In the genomic region with DNA sequence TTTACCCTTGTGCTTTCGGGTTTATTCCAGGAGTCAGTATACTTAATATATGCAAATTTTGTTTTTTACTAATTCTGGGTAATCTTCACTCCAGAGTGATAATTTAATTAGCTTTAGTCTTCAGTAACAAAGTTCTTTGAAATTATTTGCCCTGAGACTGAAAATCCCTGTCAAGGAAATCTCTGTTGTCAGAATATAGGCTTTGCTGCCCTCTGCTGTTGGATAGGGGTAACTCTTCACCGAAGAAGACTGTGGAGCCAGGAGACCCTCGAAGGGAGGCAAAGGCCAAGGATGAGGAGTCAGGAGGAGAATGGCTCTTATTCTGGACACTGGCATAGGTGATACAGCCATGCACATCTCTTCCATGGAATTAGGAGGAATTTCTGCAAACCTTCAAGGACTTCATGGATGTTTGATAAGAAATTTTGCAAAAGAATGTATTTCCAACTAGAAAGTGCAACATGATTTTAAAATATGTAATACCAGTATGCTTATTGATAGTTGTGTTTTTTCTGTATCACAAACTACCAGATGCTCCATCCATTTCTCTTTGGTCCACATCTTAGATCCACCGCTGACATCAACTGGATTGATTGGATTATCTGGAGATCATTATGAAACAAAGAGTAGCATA, we compare ENCODE assay signal across 8 cellular contexts.
DNase-seq lines count a peak whose midpoint lies in the region; ATAC-seq, FAIRE-seq and TF ChIP-seq lines count a peak whose summit lies in the region.

No MANE protein-coding gene starts in this region.

- no peaks in the 10 kb centered on the region for H3K4me1 Mint-ChIP-seq in stimulated activated naive CD8-positive, alpha-beta T cell treated with anti-CD3 and anti-CD28 coated beads, Interleukin-15, amount 100 ng/mL, for 72 hours

- H3K9ac ChIP-seq in DND-41 (ENCODE audit: low read depth, low read length), result no peak overlapping the region
- H3K9ac ChIP-seq in K562 (ENCODE audit: insufficient read depth in 1 of 2, low read depth in 2 of 2, low read length in 2 of 2), result no peak overlapping the region

- H3K9me3 ChIP-seq in DND-41 (ENCODE audit: insufficient read depth, low read length, severe bottlenecking) (no peaks in the 10 kb centered on the region), K562 (replicated peaks; ENCODE audit: control insufficient read depth, insufficient read depth, low read depth, low read length) (no peaks in the 10 kb centered on the region)

- H3K27ac ChIP-seq in DND-41 (ENCODE audit: low read length), result no peak overlapping the region
- H3K27ac ChIP-seq in K562 (ENCODE audit: extremely low read depth, low read depth, low read length), result no peak overlapping the region

- no peaks in the 10 kb centered on the region for H3K9me1 ChIP-seq in K562 (ENCODE audit: control insufficient read depth, insufficient read depth, low read length)

- H3K4me1 ChIP-seq in DND-41 (ENCODE audit: insufficient read depth, low read length), result no peaks in the 10 kb centered on the region
- no peaks in the 10 kb centered on the region for H3K4me1 ChIP-seq in K562 (replicated peaks in 1 of 2; ENCODE audit: control insufficient read depth in 2 of 2, insufficient read depth in 2 of 2, low read length in 2 of 2)

- CTCF ChIA-PET in K562 (lab: Yijun Ruan, JAX; ENCODE audit: low intra/inter-chr PET ratio), result interaction anchor here (0.6 to 2.2 kb wide), 4 partner anchors 200 to 1605 kb away, joined by 3 to 10 read pairs (median 4); no protein-coding TSS in a partner anchor

- H3K79me2 ChIP-seq in DND-41 (ENCODE audit: insufficient read depth, low read length) (no peaks in the 10 kb centered on the region), K562 (ENCODE audit: control insufficient read depth, insufficient read depth, low read length) (no peaks in the 10 kb centered on the region)

- peak; percentile 87 for TF ChIP-seq CTCF in DND-41 (IDR thresholded peaks at IDR 0.05; ENCODE audit: borderline replicate concordance, extremely low read depth, low read length, poor library complexity, severe bottlenecking)
- TF ChIP-seq CTCF in K562 (IDR thresholded peaks at IDR 0.05 in 2 of 3, conservative IDR thresholded peaks at IDR 0.05 in 1 of 3; ENCODE audit: insufficient read depth in 2 of 3, low read depth in 1 of 3, low read length in 3 of 3), result peak; percentile 53 to 69 (median 61); a peak in 5 of 6 replicates

- peak; percentile 57 to 72 for TF ChIP-seq RAD21 in K562 (CRISPR knock-in tag; conservative IDR thresholded peaks at IDR 0.05 in 1 of 2, IDR thresholded peaks at IDR 0.05 in 1 of 2)

- H3K4me2 ChIP-seq in DND-41 (ENCODE audit: insufficient read depth, low read length) (no peak overlapping the region), K562 (ENCODE audit: insufficient read depth, low read length) (no peak overlapping the region)

- intact Hi-C loops in K562 (cut with micrococcal nuclease), result loop anchor here (1.0 to 2.0 kb wide), 2 partner anchors 527 to 907 kb away; no protein-coding TSS in a partner anchor

- H3K4me3 Mint-ChIP-seq in stimulated activated naive CD8-positive, alpha-beta T cell treated with anti-CD3 and anti-CD28 coated beads, Interleukin-15, amount 100 ng/mL, for 72 hours, result no peak overlapping the region

- H3K36me3 ChIP-seq in DND-41 (ENCODE audit: insufficient read depth, low read length) (no peaks in the 10 kb centered on the region), K562 (ENCODE audit: control insufficient read depth, insufficient read depth, low read length) (no peaks in the 10 kb centered on the region)

- peak; percentile 83 for FAIRE-seq in K562 (lab: Jason Lieb, UNC)

- peaks cover 9% of the 10 kb centered on the region for H3K27me3 Mint-ChIP-seq in stimulated activated naive CD8-positive, alpha-beta T cell treated with anti-CD3 and anti-CD28 coated beads, Interleukin-15, amount 100 ng/mL, for 72 hours

- POLR2A ChIA-PET in K562 (lab: Yijun Ruan, JAX), result no interaction called here

- no peak overlapping the region for H3K27ac Mint-ChIP-seq in stimulated activated naive CD8-positive, alpha-beta T cell treated with anti-CD3 and anti-CD28 coated beads, Interleukin-15, amount 100 ng/mL, for 72 hours

- H3K9me3 Mint-ChIP-seq in stimulated activated naive CD8-positive, alpha-beta T cell treated with anti-CD3 and anti-CD28 coated beads, Interleukin-15, amount 100 ng/mL, for 72 hours, result no peaks in the 10 kb centered on the region

- ATAC-seq in DND-41 (ENCODE audit: insufficient read depth, low read depth) (peak; percentile 79), GM19395 (IDR thresholded peaks at IDR 0.05; ENCODE audit: unreplicated experiment) (peak; percentile 93), HG03354 (IDR thresholded peaks at IDR 0.05; ENCODE audit: poor library complexity, severe bottlenecking, unreplicated experiment) (peak; percentile 96), K562 (peak; percentile 83)
- ATAC-seq in stimulated activated naive CD8-positive, alpha-beta T cell treated with anti-CD3 and anti-CD28 coated beads, Interleukin-15, amount 100 ng/mL, for 72 hours, result no peak

- no TSS peak for BruUV-seq in K562 (replicated peaks; lab: Mats Ljungman, UMichigan)

- TF ChIP-seq POLR2A in K562 (conservative IDR thresholded peaks at IDR 0.05), result no peak

- DNase-seq in DND-41 (peak; percentile 46), NCI-H524 (lab: John Stamatoyannopoulos, UW) (peak; percentile 5 to 68), K562 (ENCODE audit: extremely low read depth in 1 of 4, low spot score in 3 of 4) (peak; percentile 42 to 57 (median 53)), inferior parietal cortex (ENCODE audit: extremely low spot score) (peak; percentile 73), dedifferentiated amniotic fluid mesenchymal stem cell (ENCODE audit: extremely low spot score) (no peak)
- peak; percentile 12 to 14 for DNase-seq in stimulated activated naive CD8-positive, alpha-beta T cell treated with anti-CD3 and anti-CD28 coated beads, Interleukin-15, amount 100 ng/mL, for 72 hours

- peaks cover 5% of the 10 kb centered on the region for H3K27me3 ChIP-seq in DND-41 (ENCODE audit: insufficient read depth, low read length, poor library complexity)
- no peaks in the 10 kb centered on the region for H3K27me3 ChIP-seq in K562 (ENCODE audit: control insufficient read depth in 2 of 2, insufficient read depth in 2 of 2, low read length in 2 of 2)

- WGBS in K562 (ENCODE audit: insufficient coverage, low coverage, missing lambda C conversion rate), result 0% methylated on average over 4 of the region's 4 CpGs

- H3K4me3 ChIP-seq in DND-41 (ENCODE audit: low read depth in 1 of 2, low read length in 2 of 2), result no peak overlapping the region
- no peak overlapping the region for H3K4me3 ChIP-seq in K562

- no peak for TF ChIP-seq EP300 in K562 (IDR thresholded peaks at IDR 0.05; ENCODE audit: low read length)

- H4K20me1 ChIP-seq in DND-41 (ENCODE audit: insufficient read depth, low read length), result no peaks in the 10 kb centered on the region
- no peaks in the 10 kb centered on the region for H4K20me1 ChIP-seq in K562 (replicated peaks; ENCODE audit: control insufficient read depth, insufficient read depth, low read length)

- H2AFZ ChIP-seq in DND-41 (ENCODE audit: low read depth, low read length) (no peak overlapping the region), K562 (ENCODE audit: low read depth, low read length) (no peak overlapping the region)

- in situ Hi-C loops in K562 (cut with MboI), result loop anchor here (25.0 kb wide), 1 partner anchor 916 kb away; no protein-coding TSS in a partner anchor

TF ChIP-seq in K562, 482 proteins besides CTCF, POLR2A, EP300 and RAD21 (continues in another document):
- TF ChIP-seq, protein P1, sequence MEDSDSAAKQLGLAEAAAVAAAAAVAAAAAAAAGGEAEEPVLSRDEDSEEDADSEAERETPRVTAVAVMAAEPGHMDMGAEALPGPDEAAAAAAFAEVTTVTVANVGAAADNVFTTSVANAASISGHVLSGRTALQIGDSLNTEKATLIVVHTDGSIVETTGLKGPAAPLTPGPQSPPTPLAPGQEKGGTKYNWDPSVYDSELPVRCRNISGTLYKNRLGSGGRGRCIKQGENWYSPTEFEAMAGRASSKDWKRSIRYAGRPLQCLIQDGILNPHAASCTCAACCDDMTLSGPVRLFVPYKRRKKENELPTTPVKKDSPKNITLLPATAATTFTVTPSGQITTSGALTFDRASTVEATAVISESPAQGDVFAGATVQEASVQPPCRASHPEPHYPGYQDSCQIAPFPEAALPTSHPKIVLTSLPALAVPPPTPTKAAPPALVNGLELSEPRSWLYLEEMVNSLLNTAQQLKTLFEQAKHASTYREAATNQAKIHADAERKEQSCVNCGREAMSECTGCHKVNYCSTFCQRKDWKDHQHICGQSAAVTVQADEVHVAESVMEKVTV (CRISPR knock-in tag; IDR thresholded peaks at IDR 0.05), result peak; percentile 51
- TF ChIP-seq ZBTB7A (IDR thresholded peaks at IDR 0.05; ENCODE audit: borderline replicate concordance, control insufficient read depth, low read depth, low read length) (no peak), MBD2 (IDR thresholded peaks at IDR 0.05; ENCODE audit: borderline replicate concordance, low read depth) (no peak), ZKSCAN1 (IDR thresholded peaks at IDR 0.05; ENCODE audit: low read depth, low read length) (no peak), ZNF444 (CRISPR knock-in tag; IDR thresholded peaks at IDR 0.05) (no peak), ASH1L (IDR thresholded peaks at IDR 0.05; ENCODE audit: borderline replicate concordance, low read depth, partially characterized antibody) (no peak), MEIS2 (IDR thresholded peaks at IDR 0.05; ENCODE audit: partially characterized antibody) (no peak), ZNF282 (CRISPR knock-in tag; IDR thresholded peaks at IDR 0.05) (no peak)
- TF ChIP-seq, protein P2, sequence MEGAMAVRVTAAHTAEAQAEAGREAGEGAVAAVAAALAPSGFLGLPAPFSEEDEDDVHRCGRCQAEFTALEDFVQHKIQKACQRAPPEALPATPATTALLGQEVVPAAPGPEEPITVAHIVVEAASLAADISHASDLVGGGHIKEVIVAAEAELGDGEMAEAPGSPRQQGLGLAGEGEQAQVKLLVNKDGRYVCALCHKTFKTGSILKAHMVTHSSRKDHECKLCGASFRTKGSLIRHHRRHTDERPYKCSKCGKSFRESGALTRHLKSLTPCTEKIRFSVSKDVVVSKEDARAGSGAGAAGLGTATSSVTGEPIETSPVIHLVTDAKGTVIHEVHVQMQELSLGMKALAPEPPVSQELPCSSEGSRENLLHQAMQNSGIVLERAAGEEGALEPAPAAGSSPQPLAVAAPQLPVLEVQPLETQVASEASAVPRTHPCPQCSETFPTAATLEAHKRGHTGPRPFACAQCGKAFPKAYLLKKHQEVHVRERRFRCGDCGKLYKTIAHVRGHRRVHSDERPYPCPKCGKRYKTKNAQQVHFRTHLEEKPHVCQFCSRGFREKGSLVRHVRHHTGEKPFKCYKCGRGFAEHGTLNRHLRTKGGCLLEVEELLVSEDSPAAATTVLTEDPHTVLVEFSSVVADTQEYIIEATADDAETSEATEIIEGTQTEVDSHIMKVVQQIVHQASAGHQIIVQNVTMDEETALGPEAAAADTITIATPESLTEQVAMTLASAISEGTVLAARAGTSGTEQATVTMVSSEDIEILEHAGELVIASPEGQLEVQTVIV (CRISPR knock-in tag; IDR thresholded peaks at IDR 0.05; ENCODE audit: borderline replicate concordance), result no peak
